ENCODE assay signal across 1 cellular context in genomic region chr2:177767768-177768167, GRCh38.
TF ChIP-seq lines count a peak whose summit lies in the region.

No MANE protein-coding gene starts in this region.

TF ChIP-seq in H1, 55 proteins besides CTCF, POLR2A, EP300 and RAD21:
- TF ChIP-seq E2F6 (IDR thresholded peaks at IDR 0.05) (no peak), ASH2L (IDR thresholded peaks at IDR 0.05; ENCODE audit: low read length) (no peak), JUN (IDR thresholded peaks at IDR 0.05; ENCODE audit: low read depth, low read length) (no peak), KDM1A (IDR thresholded peaks at IDR 0.05; ENCODE audit: borderline replicate concordance, low read length) (no peak), MAX (IDR thresholded peaks at IDR 0.05) (no peak), BACH1 (IDR thresholded peaks at IDR 0.05; ENCODE audit: low read length) (no peak), TAF1 (IDR thresholded peaks at IDR 0.05; ENCODE audit: low read depth, low read length) (no peak), SIRT6 (IDR thresholded peaks at IDR 0.05; ENCODE audit: low read length) (no peak), RFX5 (IDR thresholded peaks at IDR 0.05; ENCODE audit: borderline replicate concordance, low read depth, low read length) (no peak), FOSL1 (IDR thresholded peaks at IDR 0.05; ENCODE audit: insufficient read depth, low read depth, low read length) (no peak), PHF8 (conservative IDR thresholded peaks at IDR 0.05; ENCODE audit: low read depth, low read length) (no peak), EZH2 (IDR thresholded peaks at IDR 0.05; ENCODE audit: low read depth, low read length, severe bottlenecking) (no peak), CHD7 (IDR thresholded peaks at IDR 0.05; ENCODE audit: insufficient replicate concordance, low read length) (no peak), POLR2AphosphoS5 (IDR thresholded peaks at IDR 0.05; ENCODE audit: low read depth, low read length) (no peak)
